Comparison of ENCODE assay signal across 14 cellular contexts in the genomic region with DNA sequence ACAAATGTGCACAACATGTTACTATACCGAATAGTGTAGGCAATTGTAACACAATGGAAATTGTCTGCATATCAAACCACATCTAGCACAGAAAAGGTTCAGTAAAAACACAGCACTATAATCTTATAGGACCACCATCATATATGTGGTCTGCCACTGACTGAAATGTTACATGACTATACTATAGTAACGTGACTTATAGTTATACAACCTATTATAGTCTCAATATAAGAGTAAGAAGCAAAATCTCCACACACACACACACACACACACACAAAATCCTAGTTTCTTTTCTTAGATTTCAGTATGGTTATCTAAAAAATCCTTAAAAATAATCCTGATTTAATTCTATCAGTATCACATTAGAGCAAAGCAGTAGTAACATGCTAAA.
"Had no signal": no experiment of that assay in that cellular context is flagged by ENCODE, and none has a peak within 500 bp of the region (broad histone marks: within the 10 kb centered on the region; RNA-seq: fewer than 3 reads in every experiment).

No MANE protein-coding gene starts in this region.

- H3K4me3 ChIP-seq: esophagus muscularis mucosa, mucosa of descending colon, skin epidermis had no signal

- H3K4me1 ChIP-seq: esophagus muscularis mucosa had no signal

- ATAC-seq: naive thymus-derived CD8-positive, alpha-beta T cell had no signal

- H3K27ac Mint-ChIP-seq: activated CD4-positive, alpha-beta T cell treated with anti-CD3 and anti-CD28 coated beads for 36 hours; activated CD8-positive, alpha-beta T cell treated with anti-CD3 and anti-CD28 coated beads for 36 hours; dendritic cell treated with granulocyte-macrophage colony-stimulating factor and Interleukin-4, amounts not matched to agents 40 ng/mL and 50 ng/mL, for 4 days; immature natural killer cell had no signal

- H3K27ac ChIP-seq: esophagus muscularis mucosa had no signal

- H3K27me3 ChIP-seq: esophagus muscularis mucosa had no signal

- H3K27me3 Mint-ChIP-seq: activated CD4-positive, alpha-beta T cell treated with anti-CD3 and anti-CD28 coated beads for 36 hours; activated CD8-positive, alpha-beta T cell treated with anti-CD3 and anti-CD28 coated beads for 36 hours; activated T-helper 17 cell treated with anti-CD3 and anti-CD28 coated beads, Interleukin-2, amount 50 U/mL, for 72 hours; dendritic cell treated with granulocyte-macrophage colony-stimulating factor and Interleukin-4, amounts not matched to agents 40 ng/mL and 50 ng/mL, for 4 days; naive thymus-derived CD8-positive, alpha-beta T cell had no signal

- H3K9me3 ChIP-seq: esophagus muscularis mucosa, mucosa of descending colon had no signal

- H3K9me3 Mint-ChIP-seq: activated CD8-positive, alpha-beta T cell treated with anti-CD3 and anti-CD28 coated beads for 36 hours; activated T-helper 17 cell treated with anti-CD3 and anti-CD28 coated beads, Interleukin-2, amount 50 U/mL, for 72 hours; dendritic cell treated with granulocyte-macrophage colony-stimulating factor and Interleukin-4, amounts not matched to agents 40 ng/mL and 50 ng/mL, for 4 days; immature natural killer cell; naive thymus-derived CD8-positive, alpha-beta T cell had no signal

- H3K4me3 Mint-ChIP-seq: activated CD4-positive, alpha-beta T cell treated with anti-CD3 and anti-CD28 coated beads for 36 hours; activated CD8-positive, alpha-beta T cell treated with anti-CD3 and anti-CD28 coated beads for 36 hours; activated T-helper 17 cell treated with anti-CD3 and anti-CD28 coated beads, Interleukin-2, amount 50 U/mL, for 72 hours; dendritic cell treated with granulocyte-macrophage colony-stimulating factor and Interleukin-4, amounts not matched to agents 40 ng/mL and 50 ng/mL, for 4 days; immature natural killer cell; naive thymus-derived CD8-positive, alpha-beta T cell had no signal

- DNase-seq: activated CD8-positive, alpha-beta memory T cell treated with anti-CD3 and anti-CD28 coated beads, Interleukin-2, amount 50 U/mL, for 4 hours; activated naive CD4-positive, alpha-beta T cell treated with anti-CD3 and anti-CD28 coated beads, Interleukin-2, amount 50 U/mL, for 16 hours; glutamatergic neuron; left colon; mucosa of descending colon; naive thymus-derived CD8-positive, alpha-beta T cell; posterior cingulate gyrus had no signal
